ENCODE assay signal across 8 cellular contexts in the genomic region with DNA sequence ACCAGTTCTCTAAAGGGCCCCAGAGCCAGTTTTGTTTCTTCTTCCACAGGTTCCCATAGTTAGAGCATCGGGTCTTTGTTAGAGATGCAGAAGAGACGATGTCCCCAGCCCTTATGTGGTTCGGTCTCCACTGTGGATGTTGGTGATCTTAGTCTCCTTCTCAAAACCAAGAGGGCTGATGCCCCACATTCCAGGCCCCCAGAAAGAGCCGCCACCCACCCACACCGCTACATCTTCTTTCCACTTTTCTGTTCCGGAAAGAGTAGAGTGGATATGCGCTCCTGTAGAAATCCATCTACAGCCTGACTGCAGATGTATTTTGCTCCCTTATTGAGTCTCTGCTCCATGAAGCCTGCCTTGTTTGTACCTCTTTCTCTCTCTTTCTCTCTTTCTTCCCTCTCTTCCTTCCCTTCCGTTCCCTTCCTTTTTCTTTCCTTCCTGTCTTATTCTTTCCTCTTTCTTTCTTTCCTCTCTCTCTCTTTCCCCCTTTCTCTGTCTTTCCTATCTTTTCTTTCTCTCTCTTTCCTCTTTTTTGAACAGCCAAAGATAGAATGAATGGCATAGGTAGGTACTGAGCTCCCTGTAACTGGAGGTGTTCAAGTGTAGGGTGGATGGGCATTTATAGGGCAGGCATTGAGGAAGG.
A peak's percentile ranks its signal among the peaks of the same experiment; 100 is the strongest.
DNase-seq lines count a peak whose midpoint lies in the region; ATAC-seq, FAIRE-seq and TF ChIP-seq lines count a peak whose summit lies in the region.

No MANE protein-coding gene starts in this region.

- peaks cover 69% of the 10 kb centered on the region for H4K20me1 ChIP-seq in keratinocyte (ENCODE audit: control insufficient read depth, extremely low read depth, insufficient read depth, low read length)

- H3K36me3 ChIP-seq in HEK293 (ENCODE audit: control insufficient read depth in 2 of 2, insufficient read depth in 1 of 2, low read length in 2 of 2): no peaks in the 10 kb centered on the region
- peaks cover 6% of the 10 kb centered on the region for H3K36me3 ChIP-seq in adipocyte (ENCODE audit: control insufficient read depth, insufficient read depth, low read length, severe bottlenecking)
- H3K36me3 ChIP-seq in keratinocyte (ENCODE audit: control insufficient read depth in 2 of 2, extremely low read depth in 1 of 2, insufficient read depth in 2 of 2, low read length in 2 of 2): peaks cover 7 to 33% of the 10 kb centered on the region in 2 experiments
- no peaks in the 10 kb centered on the region for H3K36me3 ChIP-seq in small intestine (ENCODE audit: control insufficient read depth in 2 of 2, insufficient read depth in 2 of 2, low read length in 2 of 2)

- dilution Hi-C loops in keratinocyte (cut with MboI; ENCODE audit: extremely low pct_ligation_motif_present, low sequenced_read_pairs): no loop called here

- peaks cover 30% of the 10 kb centered on the region for H3K9me1 ChIP-seq in keratinocyte (ENCODE audit: control insufficient read depth, extremely low read depth, insufficient read depth, low read length)

- H2AFZ ChIP-seq in keratinocyte (ENCODE audit: control insufficient read depth, low read length): no peak overlapping the region

- H3K4me3 ChIP-seq in HEK293 (ENCODE audit: low read depth, low read length) (no peak overlapping the region), adipocyte (ENCODE audit: low read length) (peak overlapping the region; percentile 9), keratinocyte (ENCODE audit: control insufficient read depth in 2 of 3, extremely low read depth in 1 of 3, insufficient read depth in 2 of 3, low read depth in 1 of 3, low read length in 3 of 3) (peak overlapping the region in 1 of 3 experiments; percentile 33), small intestine (ENCODE audit: low read depth in 1 of 2, low read length in 2 of 2) (no peak overlapping the region)

- H3K9me3 ChIP-seq in HEK293 (ENCODE audit: control insufficient read depth, insufficient read depth, low read depth, low read length) (no peaks in the 10 kb centered on the region), adipocyte (ENCODE audit: control insufficient read depth, low read length) (no peaks in the 10 kb centered on the region), keratinocyte (ENCODE audit: control insufficient read depth, low read depth, low read length) (no peaks in the 10 kb centered on the region), small intestine (ENCODE audit: control insufficient read depth, low read depth) (no peaks in the 10 kb centered on the region)

- no peak for DNase-seq in adipocyte (ENCODE audit: low read depth)
- no peak for DNase-seq in keratinocyte (ENCODE audit: low read depth, low spot score)
- DNase-seq in small intestine: no peak
- DNase-seq in NCI-H1048 (lab: John Stamatoyannopoulos, UW): no peak
- DNase-seq in NCI-H226: no peak

- peak overlapping the region; percentile 71 for H3K4me2 ChIP-seq in keratinocyte (ENCODE audit: control insufficient read depth, extremely low read depth, insufficient read depth, low read depth, low read length)

- WGBS in small intestine, 3 donors: 92 to 95% (median 94%) methylated on average over 8 of the region's 8 CpGs

- H3K79me2 ChIP-seq in keratinocyte (ENCODE audit: control insufficient read depth, insufficient read depth, low read length): peaks cover 89% of the 10 kb centered on the region

- H3K27ac ChIP-seq in HEK293 (ENCODE audit: extremely low read depth, low read depth, low read length) (no peak overlapping the region), keratinocyte (ENCODE audit: control insufficient read depth, insufficient read depth, low read length) (peak overlapping the region; percentile 78), small intestine (ENCODE audit: low read depth in 1 of 2, low read length in 1 of 2) (peak overlapping the region; percentile 36 to 42)

- peak overlapping the region; percentile 26 for H3K9ac ChIP-seq in adipocyte (ENCODE audit: low read length)
- H3K9ac ChIP-seq in keratinocyte (ENCODE audit: control insufficient read depth, extremely low read depth, insufficient read depth, low read length): peak overlapping the region; percentile 76

- peak; percentile 26 for FAIRE-seq in keratinocyte (lab: Jason Lieb, UNC)
- no peak for FAIRE-seq in small intestine (lab: Jason Lieb, UNC)

- POLR2A ChIA-PET in HEK293 (lab: Yijun Ruan, JAX): no interaction called here

- TF ChIP-seq CTCF in HEK293 (tag by site-specific recombination; IDR thresholded peaks at IDR 0.05) (no peak), keratinocyte (optimal IDR thresholded peaks at IDR 0.05 in 1 of 3, IDR thresholded peaks at IDR 0.05 in 1 of 3, conservative IDR thresholded peaks at IDR 0.05 in 1 of 3; ENCODE audit: extremely low read depth in 1 of 3, insufficient read depth in 2 of 3, low read length in 3 of 3) (no peak)

- H3K27me3 ChIP-seq in adipocyte (replicated peaks; ENCODE audit: control insufficient read depth, insufficient read depth, low read length) (no peaks in the 10 kb centered on the region), keratinocyte (ENCODE audit: control insufficient read depth, extremely low read depth, insufficient read depth, low read length) (no peaks in the 10 kb centered on the region), small intestine (ENCODE audit: control insufficient read depth in 2 of 2, insufficient read depth in 2 of 2, low read length in 2 of 2) (no peaks in the 10 kb centered on the region)

- peaks cover 15% of the 10 kb centered on the region for H3K4me1 ChIP-seq in HEK293 (ENCODE audit: control insufficient read depth, insufficient read depth, low read length)
- H3K4me1 ChIP-seq in adipocyte (ENCODE audit: control insufficient read depth, insufficient read depth, low read length): peaks cover 42% of the 10 kb centered on the region
- H3K4me1 ChIP-seq in keratinocyte (ENCODE audit: control insufficient read depth, extremely low read depth, insufficient read depth, low read length): peaks cover 57% of the 10 kb centered on the region
- peaks cover 4 to 9% of the 10 kb centered on the region in 2 donors for H3K4me1 ChIP-seq in small intestine (ENCODE audit: control insufficient read depth in 2 of 2, insufficient read depth in 1 of 2, low read depth in 1 of 2, low read length in 1 of 2)

- ATAC-seq in HG03108 (IDR thresholded peaks at IDR 0.05; ENCODE audit: unreplicated experiment): no peak
- ATAC-seq in HG03521 (IDR thresholded peaks at IDR 0.05; ENCODE audit: unreplicated experiment): no peak

- CTCF ChIA-PET in HEK293 (lab: Yijun Ruan, JAX): interaction anchor here (0.5 kb wide), 1 partner anchor 201 kb away, joined by 4 read pairs; no protein-coding TSS in a partner anchor

TF ChIP-seq in HEK293, 187 proteins besides CTCF, POLR2A, EP300 and RAD21:
- TF ChIP-seq PBX3 (CRISPR knock-in tag; IDR thresholded peaks at IDR 0.05) (0 out of 2 replicates have a peak, but pooled peaks have one; percentile 1), PRDM1 (tag by site-specific recombination; IDR thresholded peaks at IDR 0.05) (peak; percentile 73), KLF8 (tag by site-specific recombination; IDR thresholded peaks at IDR 0.05) (no peak), ZBTB17 (tag by site-specific recombination; IDR thresholded peaks at IDR 0.05) (peak; percentile 11; the same call in 1 of the 2 replicates), ZNF521 (tag by site-specific recombination; IDR thresholded peaks at IDR 0.05) (0 out of 2 replicates have a peak, but pooled peaks have one; percentile 53), ZNF366 (tag by site-specific recombination; conservative IDR thresholded peaks at IDR 0.05) (peak; percentile 93), SP2 (tag by site-specific recombination; IDR thresholded peaks at IDR 0.05) (no peak)
